In the genomic region with DNA sequence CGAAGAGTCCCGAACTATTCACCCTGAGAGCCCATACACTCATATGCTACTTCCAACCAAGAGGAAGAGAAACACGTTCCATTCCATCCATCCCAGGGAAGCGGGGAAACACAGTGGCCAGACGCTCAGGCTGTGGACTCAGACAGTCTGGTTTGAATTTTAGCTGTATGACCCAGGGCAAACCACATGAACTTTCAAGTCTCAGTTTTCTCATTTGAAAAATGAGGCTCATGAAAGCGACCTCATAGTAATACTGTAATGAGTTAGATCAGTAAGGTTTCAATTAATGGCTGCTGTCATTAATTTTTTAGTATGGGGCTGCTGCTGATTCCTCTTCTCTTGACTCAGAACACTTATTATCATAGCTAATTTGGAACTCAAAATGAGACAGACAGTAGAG, we compare ENCODE assay signal across 1 cellular context.
TF ChIP-seq lines count a peak whose summit lies in the region.

No MANE protein-coding gene starts in this region.

TF ChIP-seq in GM12878, 131 proteins besides CTCF, POLR2A, EP300 and RAD21 (continued from another document and continues in another):
- TF ChIP-seq, protein P1, sequence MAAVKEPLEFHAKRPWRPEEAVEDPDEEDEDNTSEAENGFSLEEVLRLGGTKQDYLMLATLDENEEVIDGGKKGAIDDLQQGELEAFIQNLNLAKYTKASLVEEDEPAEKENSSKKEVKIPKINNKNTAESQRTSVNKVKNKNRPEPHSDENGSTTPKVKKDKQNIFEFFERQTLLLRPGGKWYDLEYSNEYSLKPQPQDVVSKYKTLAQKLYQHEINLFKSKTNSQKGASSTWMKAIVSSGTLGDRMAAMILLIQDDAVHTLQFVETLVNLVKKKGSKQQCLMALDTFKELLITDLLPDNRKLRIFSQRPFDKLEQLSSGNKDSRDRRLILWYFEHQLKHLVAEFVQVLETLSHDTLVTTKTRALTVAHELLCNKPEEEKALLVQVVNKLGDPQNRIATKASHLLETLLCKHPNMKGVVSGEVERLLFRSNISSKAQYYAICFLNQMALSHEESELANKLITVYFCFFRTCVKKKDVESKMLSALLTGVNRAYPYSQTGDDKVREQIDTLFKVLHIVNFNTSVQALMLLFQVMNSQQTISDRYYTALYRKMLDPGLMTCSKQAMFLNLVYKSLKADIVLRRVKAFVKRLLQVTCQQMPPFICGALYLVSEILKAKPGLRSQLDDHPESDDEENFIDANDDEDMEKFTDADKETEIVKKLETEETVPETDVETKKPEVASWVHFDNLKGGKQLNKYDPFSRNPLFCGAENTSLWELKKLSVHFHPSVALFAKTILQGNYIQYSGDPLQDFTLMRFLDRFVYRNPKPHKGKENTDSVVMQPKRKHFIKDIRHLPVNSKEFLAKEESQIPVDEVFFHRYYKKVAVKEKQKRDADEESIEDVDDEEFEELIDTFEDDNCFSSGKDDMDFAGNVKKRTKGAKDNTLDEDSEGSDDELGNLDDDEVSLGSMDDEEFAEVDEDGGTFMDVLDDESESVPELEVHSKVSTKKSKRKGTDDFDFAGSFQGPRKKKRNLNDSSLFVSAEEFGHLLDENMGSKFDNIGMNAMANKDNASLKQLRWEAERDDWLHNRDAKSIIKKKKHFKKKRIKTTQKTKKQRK (IDR thresholded peaks at IDR 0.05; ENCODE audit: low read depth, low read length): no peak
- no peak for TF ChIP-seq CBX3 (IDR thresholded peaks at IDR 0.05; ENCODE audit: borderline replicate concordance, low read depth)
- no peak for TF ChIP-seq LARP7 (IDR thresholded peaks at IDR 0.05)
- no peak for TF ChIP-seq ZBTB11 (CRISPR knock-in tag; IDR thresholded peaks at IDR 0.05)
- TF ChIP-seq STAT3 (IDR thresholded peaks at IDR 0.05; ENCODE audit: low read depth, low read length): no peak
- TF ChIP-seq, protein P2, sequence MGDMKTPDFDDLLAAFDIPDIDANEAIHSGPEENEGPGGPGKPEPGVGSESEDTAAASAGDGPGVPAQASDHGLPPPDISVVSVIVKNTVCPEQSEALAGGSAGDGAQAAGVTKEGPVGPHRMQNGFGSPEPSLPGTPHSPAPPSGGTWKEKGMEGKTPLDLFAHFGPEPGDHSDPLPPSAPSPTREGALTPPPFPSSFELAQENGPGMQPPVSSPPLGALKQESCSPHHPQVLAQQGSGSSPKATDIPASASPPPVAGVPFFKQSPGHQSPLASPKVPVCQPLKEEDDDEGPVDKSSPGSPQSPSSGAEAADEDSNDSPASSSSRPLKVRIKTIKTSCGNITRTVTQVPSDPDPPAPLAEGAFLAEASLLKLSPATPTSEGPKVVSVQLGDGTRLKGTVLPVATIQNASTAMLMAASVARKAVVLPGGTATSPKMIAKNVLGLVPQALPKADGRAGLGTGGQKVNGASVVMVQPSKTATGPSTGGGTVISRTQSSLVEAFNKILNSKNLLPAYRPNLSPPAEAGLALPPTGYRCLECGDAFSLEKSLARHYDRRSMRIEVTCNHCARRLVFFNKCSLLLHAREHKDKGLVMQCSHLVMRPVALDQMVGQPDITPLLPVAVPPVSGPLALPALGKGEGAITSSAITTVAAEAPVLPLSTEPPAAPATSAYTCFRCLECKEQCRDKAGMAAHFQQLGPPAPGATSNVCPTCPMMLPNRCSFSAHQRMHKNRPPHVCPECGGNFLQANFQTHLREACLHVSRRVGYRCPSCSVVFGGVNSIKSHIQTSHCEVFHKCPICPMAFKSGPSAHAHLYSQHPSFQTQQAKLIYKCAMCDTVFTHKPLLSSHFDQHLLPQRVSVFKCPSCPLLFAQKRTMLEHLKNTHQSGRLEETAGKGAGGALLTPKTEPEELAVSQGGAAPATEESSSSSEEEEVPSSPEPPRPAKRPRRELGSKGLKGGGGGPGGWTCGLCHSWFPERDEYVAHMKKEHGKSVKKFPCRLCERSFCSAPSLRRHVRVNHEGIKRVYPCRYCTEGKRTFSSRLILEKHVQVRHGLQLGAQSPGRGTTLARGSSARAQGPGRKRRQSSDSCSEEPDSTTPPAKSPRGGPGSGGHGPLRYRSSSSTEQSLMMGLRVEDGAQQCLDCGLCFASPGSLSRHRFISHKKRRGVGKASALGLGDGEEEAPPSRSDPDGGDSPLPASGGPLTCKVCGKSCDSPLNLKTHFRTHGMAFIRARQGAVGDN (IDR thresholded peaks at IDR 0.05): no peak
- TF ChIP-seq NFXL1 (IDR thresholded peaks at IDR 0.05; ENCODE audit: borderline replicate concordance): no peak
- no peak for TF ChIP-seq PML (IDR thresholded peaks at IDR 0.05; ENCODE audit: low read length)
- no peak for TF ChIP-seq SP1 (IDR thresholded peaks at IDR 0.05; ENCODE audit: low read depth, low read length)
- no peak for TF ChIP-seq SMAD1 (IDR thresholded peaks at IDR 0.05; ENCODE audit: low read depth, partially characterized antibody)
- no peak for TF ChIP-seq PAX8 (IDR thresholded peaks at IDR 0.05)
- TF ChIP-seq KAT2A (conservative IDR thresholded peaks at IDR 0.05; ENCODE audit: control insufficient read depth, low read depth, low read length): no peak
- TF ChIP-seq RFX5 (IDR thresholded peaks at IDR 0.05; ENCODE audit: low read depth, low read length): no peak
- TF ChIP-seq, protein P3, sequence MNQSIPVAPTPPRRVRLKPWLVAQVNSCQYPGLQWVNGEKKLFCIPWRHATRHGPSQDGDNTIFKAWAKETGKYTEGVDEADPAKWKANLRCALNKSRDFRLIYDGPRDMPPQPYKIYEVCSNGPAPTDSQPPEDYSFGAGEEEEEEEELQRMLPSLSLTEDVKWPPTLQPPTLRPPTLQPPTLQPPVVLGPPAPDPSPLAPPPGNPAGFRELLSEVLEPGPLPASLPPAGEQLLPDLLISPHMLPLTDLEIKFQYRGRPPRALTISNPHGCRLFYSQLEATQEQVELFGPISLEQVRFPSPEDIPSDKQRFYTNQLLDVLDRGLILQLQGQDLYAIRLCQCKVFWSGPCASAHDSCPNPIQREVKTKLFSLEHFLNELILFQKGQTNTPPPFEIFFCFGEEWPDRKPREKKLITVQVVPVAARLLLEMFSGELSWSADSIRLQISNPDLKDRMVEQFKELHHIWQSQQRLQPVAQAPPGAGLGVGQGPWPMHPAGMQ (IDR thresholded peaks at IDR 0.05; ENCODE audit: borderline replicate concordance): no peak
- 0 out of 2 replicates have a peak, but pooled peaks have one; percentile 20 for TF ChIP-seq RCOR1 (conservative IDR thresholded peaks at IDR 0.05; ENCODE audit: low read depth, low read length)
- TF ChIP-seq MTA2 (IDR thresholded peaks at IDR 0.05; ENCODE audit: low read depth): peak; percentile 94
- TF ChIP-seq NR2C1 (IDR thresholded peaks at IDR 0.05): no peak
- no peak for TF ChIP-seq SUZ12 (IDR thresholded peaks at IDR 0.05; ENCODE audit: unreplicated experiment)
- no peak for TF ChIP-seq E2F8 (IDR thresholded peaks at IDR 0.05; ENCODE audit: low read depth, partially characterized antibody)
- peak; percentile 8; the same call in 1 of the 2 replicates for TF ChIP-seq TCF3 (IDR thresholded peaks at IDR 0.05; ENCODE audit: borderline replicate concordance, insufficient read depth, low read depth, low read length)
- TF ChIP-seq NKRF (conservative IDR thresholded peaks at IDR 0.05): no peak
- peak; percentile 62; the same call in 1 of the 2 replicates for TF ChIP-seq PAX5 (IDR thresholded peaks at IDR 0.05; ENCODE audit: borderline replicate concordance, low read depth, low read length)
- no peak for TF ChIP-seq SREBF2 (IDR thresholded peaks at IDR 0.05; ENCODE audit: low read length)
- TF ChIP-seq CHD2 (IDR thresholded peaks at IDR 0.05; ENCODE audit: borderline replicate concordance, low read depth, low read length): peak; percentile 29; the same call in 1 of the 2 replicates
- no peak for TF ChIP-seq MYB (IDR thresholded peaks at IDR 0.05; ENCODE audit: borderline replicate concordance, low read depth, low read length)
- TF ChIP-seq IKZF2 (IDR thresholded peaks at IDR 0.05): peak; percentile 58 to 63; a peak in 3 of 4 replicates
- no peak for TF ChIP-seq NR2C2 (IDR thresholded peaks at IDR 0.05; ENCODE audit: borderline replicate concordance, control insufficient read depth, insufficient read length, low read depth)
- peak; percentile 46 for TF ChIP-seq CREM (IDR thresholded peaks at IDR 0.05; ENCODE audit: low read depth)
- TF ChIP-seq ZNF207 (IDR thresholded peaks at IDR 0.05; ENCODE audit: borderline replicate concordance): no peak
- TF ChIP-seq YY1 (IDR thresholded peaks at IDR 0.05; ENCODE audit: low read depth, low read length): 0 out of 2 replicates have a peak, but pooled peaks have one; percentile 52
- no peak for TF ChIP-seq BRCA1 (IDR thresholded peaks at IDR 0.05; ENCODE audit: low read depth, low read length)
- 0 out of 2 replicates have a peak, but pooled peaks have one; percentile 28 for TF ChIP-seq MEF2A (IDR thresholded peaks at IDR 0.05; ENCODE audit: insufficient read depth, low read depth, low read length)
- no peak for TF ChIP-seq TARDBP (IDR thresholded peaks at IDR 0.05; ENCODE audit: borderline replicate concordance)
- TF ChIP-seq, protein P4, sequence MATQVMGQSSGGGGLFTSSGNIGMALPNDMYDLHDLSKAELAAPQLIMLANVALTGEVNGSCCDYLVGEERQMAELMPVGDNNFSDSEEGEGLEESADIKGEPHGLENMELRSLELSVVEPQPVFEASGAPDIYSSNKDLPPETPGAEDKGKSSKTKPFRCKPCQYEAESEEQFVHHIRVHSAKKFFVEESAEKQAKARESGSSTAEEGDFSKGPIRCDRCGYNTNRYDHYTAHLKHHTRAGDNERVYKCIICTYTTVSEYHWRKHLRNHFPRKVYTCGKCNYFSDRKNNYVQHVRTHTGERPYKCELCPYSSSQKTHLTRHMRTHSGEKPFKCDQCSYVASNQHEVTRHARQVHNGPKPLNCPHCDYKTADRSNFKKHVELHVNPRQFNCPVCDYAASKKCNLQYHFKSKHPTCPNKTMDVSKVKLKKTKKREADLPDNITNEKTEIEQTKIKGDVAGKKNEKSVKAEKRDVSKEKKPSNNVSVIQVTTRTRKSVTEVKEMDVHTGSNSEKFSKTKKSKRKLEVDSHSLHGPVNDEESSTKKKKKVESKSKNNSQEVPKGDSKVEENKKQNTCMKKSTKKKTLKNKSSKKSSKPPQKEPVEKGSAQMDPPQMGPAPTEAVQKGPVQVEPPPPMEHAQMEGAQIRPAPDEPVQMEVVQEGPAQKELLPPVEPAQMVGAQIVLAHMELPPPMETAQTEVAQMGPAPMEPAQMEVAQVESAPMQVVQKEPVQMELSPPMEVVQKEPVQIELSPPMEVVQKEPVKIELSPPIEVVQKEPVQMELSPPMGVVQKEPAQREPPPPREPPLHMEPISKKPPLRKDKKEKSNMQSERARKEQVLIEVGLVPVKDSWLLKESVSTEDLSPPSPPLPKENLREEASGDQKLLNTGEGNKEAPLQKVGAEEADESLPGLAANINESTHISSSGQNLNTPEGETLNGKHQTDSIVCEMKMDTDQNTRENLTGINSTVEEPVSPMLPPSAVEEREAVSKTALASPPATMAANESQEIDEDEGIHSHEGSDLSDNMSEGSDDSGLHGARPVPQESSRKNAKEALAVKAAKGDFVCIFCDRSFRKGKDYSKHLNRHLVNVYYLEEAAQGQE (IDR thresholded peaks at IDR 0.05; ENCODE audit: low read depth, low read length): no peak
